ENCODE assay signal across 1 cellular context in genomic region chr11:100918551-100919500, GRCh38.
TF ChIP-seq lines count a peak whose summit lies in the region.

No MANE protein-coding gene starts in this region.

TF ChIP-seq in HEK293, 187 proteins besides CTCF, POLR2A, EP300 and RAD21 (continued from another document and continues in another):
- TF ChIP-seq PRDM2 (tag by site-specific recombination; IDR thresholded peaks at IDR 0.05; ENCODE audit: borderline replicate concordance) (no peak), ZBTB44 (tag by site-specific recombination; IDR thresholded peaks at IDR 0.05) (0 out of 2 replicates have a peak, but pooled peaks have one; percentile 38), ZNF645 (tag by site-specific recombination; IDR thresholded peaks at IDR 0.05) (no peak), ZFP69B (tag by site-specific recombination; IDR thresholded peaks at IDR 0.05) (no peak), ZNF548 (tag by site-specific recombination; IDR thresholded peaks at IDR 0.05) (no peak), ZNF624 (tag by site-specific recombination; IDR thresholded peaks at IDR 0.05) (no peak), ZNF585B (tag by site-specific recombination; IDR thresholded peaks at IDR 0.05) (no peak), TCF7L2 (IDR thresholded peaks at IDR 0.05; ENCODE audit: borderline replicate concordance, low read depth, low read length) (peak; percentile 16; the same call in 1 of the 2 replicates), ZNF391 (tag by site-specific recombination; IDR thresholded peaks at IDR 0.05; ENCODE audit: borderline replicate concordance, low read depth) (no peak), OSR2 (tag by site-specific recombination; IDR thresholded peaks at IDR 0.05) (peak; percentile 88), KLF1 (tag by site-specific recombination; IDR thresholded peaks at IDR 0.05) (no peak), ZSCAN30 (tag by site-specific recombination; IDR thresholded peaks at IDR 0.05) (no peak), ZNF140 (tag by site-specific recombination; IDR thresholded peaks at IDR 0.05) (no peak), ZNF623 (tag by site-specific recombination; IDR thresholded peaks at IDR 0.05) (no peak), ZNF214 (tag by site-specific recombination; IDR thresholded peaks at IDR 0.05; ENCODE audit: borderline replicate concordance) (no peak), ZNF561 (tag by site-specific recombination; IDR thresholded peaks at IDR 0.05; ENCODE audit: borderline replicate concordance) (no peak), ZNF157 (tag by site-specific recombination; IDR thresholded peaks at IDR 0.05) (no peak), HOXC10 (CRISPR knock-in tag; IDR thresholded peaks at IDR 0.05) (no peak), ZNF114 (tag by site-specific recombination; IDR thresholded peaks at IDR 0.05) (no peak), GLIS1 (tag by site-specific recombination; IDR thresholded peaks at IDR 0.05) (peak; percentile 78), YY2 (tag by site-specific recombination; IDR thresholded peaks at IDR 0.05) (no peak), ZNF501 (tag by site-specific recombination; IDR thresholded peaks at IDR 0.05) (no peak), ZNF302 (tag by site-specific recombination; IDR thresholded peaks at IDR 0.05; ENCODE audit: low read depth) (no peak), ZBTB10 (tag by site-specific recombination; IDR thresholded peaks at IDR 0.05) (no peak), SP7 (tag by site-specific recombination; IDR thresholded peaks at IDR 0.05) (0 out of 2 replicates have a peak, but pooled peaks have one; percentile 7), ZNF362 (tag by site-specific recombination; IDR thresholded peaks at IDR 0.05) (0 out of 2 replicates have a peak, but pooled peaks have one; percentile 19), ZNF558 (tag by site-specific recombination; IDR thresholded peaks at IDR 0.05) (no peak), ZNF112 (tag by site-specific recombination; IDR thresholded peaks at IDR 0.05) (no peak)
- TF ChIP-seq, protein P1, sequence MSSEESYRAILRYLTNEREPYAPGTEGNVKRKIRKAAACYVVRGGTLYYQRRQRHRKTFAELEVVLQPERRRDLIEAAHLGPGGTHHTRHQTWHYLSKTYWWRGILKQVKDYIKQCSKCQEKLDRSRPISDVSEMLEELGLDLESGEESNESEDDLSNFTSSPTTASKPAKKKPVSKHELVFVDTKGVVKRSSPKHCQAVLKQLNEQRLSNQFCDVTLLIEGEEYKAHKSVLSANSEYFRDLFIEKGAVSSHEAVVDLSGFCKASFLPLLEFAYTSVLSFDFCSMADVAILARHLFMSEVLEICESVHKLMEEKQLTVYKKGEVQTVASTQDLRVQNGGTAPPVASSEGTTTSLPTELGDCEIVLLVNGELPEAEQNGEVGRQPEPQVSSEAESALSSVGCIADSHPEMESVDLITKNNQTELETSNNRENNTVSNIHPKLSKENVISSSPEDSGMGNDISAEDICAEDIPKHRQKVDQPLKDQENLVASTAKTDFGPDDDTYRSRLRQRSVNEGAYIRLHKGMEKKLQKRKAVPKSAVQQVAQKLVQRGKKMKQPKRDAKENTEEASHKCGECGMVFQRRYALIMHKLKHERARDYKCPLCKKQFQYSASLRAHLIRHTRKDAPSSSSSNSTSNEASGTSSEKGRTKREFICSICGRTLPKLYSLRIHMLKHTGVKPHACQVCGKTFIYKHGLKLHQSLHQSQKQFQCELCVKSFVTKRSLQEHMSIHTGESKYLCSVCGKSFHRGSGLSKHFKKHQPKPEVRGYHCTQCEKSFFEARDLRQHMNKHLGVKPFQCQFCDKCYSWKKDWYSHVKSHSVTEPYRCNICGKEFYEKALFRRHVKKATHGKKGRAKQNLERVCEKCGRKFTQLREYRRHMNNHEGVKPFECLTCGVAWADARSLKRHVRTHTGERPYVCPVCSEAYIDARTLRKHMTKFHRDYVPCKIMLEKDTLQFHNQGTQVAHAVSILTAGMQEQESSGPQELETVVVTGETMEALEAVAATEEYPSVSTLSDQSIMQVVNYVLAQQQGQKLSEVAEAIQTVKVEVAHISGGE (tag by site-specific recombination; conservative IDR thresholded peaks at IDR 0.05; ENCODE audit: low read depth): peak; percentile 52
- TF ChIP-seq, protein P2, sequence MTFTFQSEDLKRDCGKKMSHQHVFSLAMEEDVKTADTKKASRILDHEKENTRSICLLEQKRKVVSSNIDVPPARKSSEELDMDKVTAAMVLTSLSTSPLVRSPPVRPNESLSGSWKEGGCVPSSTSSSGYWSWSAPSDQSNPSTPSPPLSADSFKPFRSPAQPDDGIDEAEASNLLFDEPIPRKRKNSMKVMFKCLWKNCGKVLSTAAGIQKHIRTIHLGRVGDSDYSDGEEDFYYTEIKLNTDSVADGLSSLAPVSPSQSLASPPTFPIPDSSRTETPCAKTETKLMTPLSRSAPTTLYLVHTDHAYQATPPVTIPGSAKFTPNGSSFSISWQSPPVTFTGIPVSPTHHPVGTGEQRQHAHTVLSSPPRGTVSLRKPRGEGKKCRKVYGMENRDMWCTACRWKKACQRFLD (tag by site-specific recombination; IDR thresholded peaks at IDR 0.05): no peak
- TF ChIP-seq, protein P3, sequence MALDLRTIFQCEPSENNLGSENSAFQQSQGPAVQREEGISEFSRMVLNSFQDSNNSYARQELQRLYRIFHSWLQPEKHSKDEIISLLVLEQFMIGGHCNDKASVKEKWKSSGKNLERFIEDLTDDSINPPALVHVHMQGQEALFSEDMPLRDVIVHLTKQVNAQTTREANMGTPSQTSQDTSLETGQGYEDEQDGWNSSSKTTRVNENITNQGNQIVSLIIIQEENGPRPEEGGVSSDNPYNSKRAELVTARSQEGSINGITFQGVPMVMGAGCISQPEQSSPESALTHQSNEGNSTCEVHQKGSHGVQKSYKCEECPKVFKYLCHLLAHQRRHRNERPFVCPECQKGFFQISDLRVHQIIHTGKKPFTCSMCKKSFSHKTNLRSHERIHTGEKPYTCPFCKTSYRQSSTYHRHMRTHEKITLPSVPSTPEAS (tag by site-specific recombination; IDR thresholded peaks at IDR 0.05): no peak
- TF ChIP-seq, protein P4, sequence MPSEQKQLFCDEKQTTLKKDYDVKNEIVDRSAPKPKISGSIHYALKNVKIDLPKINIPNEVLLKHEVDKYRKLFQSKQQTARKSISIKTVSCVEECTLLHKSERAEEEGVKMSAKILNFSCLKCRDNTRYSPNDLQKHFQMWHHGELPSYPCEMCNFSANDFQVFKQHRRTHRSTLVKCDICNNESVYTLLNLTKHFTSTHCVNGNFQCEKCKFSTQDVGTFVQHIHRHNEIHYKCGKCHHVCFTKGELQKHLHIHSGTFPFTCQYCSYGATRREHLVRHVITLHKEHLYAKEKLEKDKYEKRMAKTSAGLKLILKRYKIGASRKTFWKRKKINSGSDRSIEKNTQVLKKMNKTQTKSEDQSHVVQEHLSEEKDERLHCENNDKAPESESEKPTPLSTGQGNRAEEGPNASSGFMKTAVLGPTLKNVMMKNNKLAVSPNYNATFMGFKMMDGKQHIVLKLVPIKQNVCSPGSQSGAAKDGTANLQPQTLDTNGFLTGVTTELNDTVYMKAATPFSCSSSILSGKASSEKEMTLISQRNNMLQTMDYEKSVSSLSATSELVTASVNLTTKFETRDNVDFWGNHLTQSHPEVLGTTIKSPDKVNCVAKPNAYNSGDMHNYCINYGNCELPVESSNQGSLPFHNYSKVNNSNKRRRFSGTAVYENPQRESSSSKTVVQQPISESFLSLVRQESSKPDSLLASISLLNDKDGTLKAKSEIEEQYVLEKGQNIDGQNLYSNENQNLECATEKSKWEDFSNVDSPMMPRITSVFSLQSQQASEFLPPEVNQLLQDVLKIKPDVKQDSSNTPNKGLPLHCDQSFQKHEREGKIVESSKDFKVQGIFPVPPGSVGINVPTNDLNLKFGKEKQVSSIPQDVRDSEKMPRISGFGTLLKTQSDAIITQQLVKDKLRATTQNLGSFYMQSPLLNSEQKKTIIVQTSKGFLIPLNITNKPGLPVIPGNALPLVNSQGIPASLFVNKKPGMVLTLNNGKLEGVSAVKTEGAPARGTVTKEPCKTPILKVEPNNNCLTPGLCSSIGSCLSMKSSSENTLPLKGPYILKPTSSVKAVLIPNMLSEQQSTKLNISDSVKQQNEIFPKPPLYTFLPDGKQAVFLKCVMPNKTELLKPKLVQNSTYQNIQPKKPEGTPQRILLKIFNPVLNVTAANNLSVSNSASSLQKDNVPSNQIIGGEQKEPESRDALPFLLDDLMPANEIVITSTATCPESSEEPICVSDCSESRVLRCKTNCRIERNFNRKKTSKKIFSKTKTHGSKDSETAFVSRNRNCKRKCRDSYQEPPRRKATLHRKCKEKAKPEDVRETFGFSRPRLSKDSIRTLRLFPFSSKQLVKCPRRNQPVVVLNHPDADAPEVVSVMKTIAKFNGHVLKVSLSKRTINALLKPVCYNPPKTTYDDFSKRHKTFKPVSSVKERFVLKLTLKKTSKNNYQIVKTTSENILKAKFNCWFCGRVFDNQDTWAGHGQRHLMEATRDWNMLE (tag by site-specific recombination; conservative IDR thresholded peaks at IDR 0.05; ENCODE audit: low read depth): no peak
